Comparison of ENCODE assay signal across 8 cellular contexts in the genomic region with DNA sequence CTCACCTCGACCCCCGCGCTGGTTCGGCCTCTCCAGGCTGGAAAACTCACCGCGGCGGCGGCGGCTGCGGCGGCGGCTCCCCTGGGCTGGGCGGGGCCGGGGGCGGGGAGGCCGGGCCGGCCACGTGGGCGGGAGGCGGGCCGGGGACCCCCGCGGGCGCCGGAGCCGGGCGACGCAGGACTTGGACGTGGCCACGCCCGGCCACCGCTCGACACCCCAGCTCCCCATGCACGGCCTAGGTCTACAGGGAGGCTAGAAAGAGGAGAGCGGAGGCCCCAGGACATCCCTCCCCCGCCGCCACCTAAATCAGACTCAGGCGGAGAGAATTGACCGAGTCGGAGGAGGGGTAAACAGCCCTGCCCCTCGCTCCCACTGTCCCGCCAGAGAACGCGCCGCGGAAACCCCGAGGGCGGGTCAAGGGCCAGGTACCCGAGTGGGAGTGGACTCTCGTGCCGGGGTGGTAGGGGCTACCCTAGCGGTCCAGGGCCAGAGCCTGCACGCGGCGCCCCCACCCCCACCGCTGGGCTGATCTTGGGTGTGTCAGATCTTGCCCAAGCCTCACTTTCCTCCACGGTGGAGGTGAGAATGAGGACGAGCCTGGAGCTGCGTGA. TPM values are rescaled to one million over a fixed set of nuclear protein-coding genes. Genes with fewer than 3 reads are reported as not detected.
DNase-seq lines count a peak whose midpoint lies in the region; ATAC-seq and TF ChIP-seq lines count a peak whose summit lies in the region.

No MANE protein-coding gene starts in this region.

- H3K9ac ChIP-seq in SK-N-MC (ENCODE audit: insufficient read length): no peak overlapping the region
- H3K9ac ChIP-seq in fibroblast of lung (ENCODE audit: insufficient read depth, low read length): peak overlapping the region; percentile 16

- H4K20me1 ChIP-seq in fibroblast of lung (ENCODE audit: control insufficient read depth, extremely low read depth, insufficient read depth, low read length): no peaks in the 10 kb centered on the region

- H3K27ac Mint-ChIP-seq in natural killer cell: no peak overlapping the region

- peak overlapping the region; percentile 86 for H3K4me2 ChIP-seq in fibroblast of lung (ENCODE audit: extremely low read depth, insufficient read depth, low read length)

- peak overlapping the region; percentile 77 for H3K4me3 Mint-ChIP-seq in natural killer cell

- H3K36me3 Mint-ChIP-seq in natural killer cell: no peaks in the 10 kb centered on the region

- no peaks in the 10 kb centered on the region for H3K79me2 ChIP-seq in fibroblast of lung (ENCODE audit: control insufficient read depth, insufficient read depth, low read length)

- no peak for TF ChIP-seq CTCF in AG09309 (IDR thresholded peaks at IDR 0.05; ENCODE audit: control insufficient read depth, insufficient read depth, low read depth, low read length, missing control alignments)
- TF ChIP-seq CTCF in GM20000 (IDR thresholded peaks at IDR 0.05; ENCODE audit: extremely low read depth, missing control alignments): no peak
- no peak for TF ChIP-seq CTCF in fibroblast of lung (conservative IDR thresholded peaks at IDR 0.05 in 1 of 2, IDR thresholded peaks at IDR 0.05 in 1 of 2; ENCODE audit: low read depth in 1 of 2, low read length in 2 of 2)
- TF ChIP-seq CTCF in natural killer cell (IDR thresholded peaks at IDR 0.05): no peak

- no peaks in the 10 kb centered on the region for H3K36me3 ChIP-seq in SK-N-MC (ENCODE audit: insufficient read depth, low read length)
- H3K36me3 ChIP-seq in fibroblast of lung (ENCODE audit: control insufficient read depth, insufficient read depth, low read length): no peaks in the 10 kb centered on the region

- H3K27ac ChIP-seq in SK-N-MC (no peak overlapping the region), fibroblast of lung (ENCODE audit: insufficient read depth, low read length) (no peak overlapping the region)

- H3K4me1 Mint-ChIP-seq in natural killer cell: peaks cover 0 to 5% of the 10 kb centered on the region in 2 donors

- no peaks in the 10 kb centered on the region for H3K9me3 Mint-ChIP-seq in natural killer cell

- no peaks in the 10 kb centered on the region for H3K4me1 ChIP-seq in fibroblast of lung (ENCODE audit: control insufficient read depth, extremely low read depth, insufficient read depth, low read length)

- H3K27me3 ChIP-seq in fibroblast of lung (ENCODE audit: control insufficient read depth, insufficient read depth, low read length): peaks cover 30% of the 10 kb centered on the region

- DNase-seq in AG09309 (ENCODE audit: low read depth): no peak
- DNase-seq in GM20000 (ENCODE audit: low spot score): peak; percentile 79
- no peak for DNase-seq in SK-N-MC (ENCODE audit: low read depth, low spot score)
- peak in 1 of 2 donors; percentile 34 for DNase-seq in fibroblast of lung (ENCODE audit: low read depth in 2 of 2)
- no peak for DNase-seq in natural killer cell
- no peak for DNase-seq in NCI-H2081 treated with DMSO at 0.1 percent for 48 hours (lab: John Stamatoyannopoulos, UW)
- no peak for DNase-seq in NOMO-1 treated with DMSO at 0.1 percent for 48 hours (lab: John Stamatoyannopoulos, UW; ENCODE audit: unreplicated experiment)

- intact Hi-C loops in natural killer cell (cut with micrococcal nuclease): no loop called here

- ATAC-seq in natural killer cell (peak; percentile 25 to 42 (median 36)), HG03439 (IDR thresholded peaks at IDR 0.05; ENCODE audit: unreplicated experiment) (no peak)

- H3K9me3 ChIP-seq in SK-N-MC (ENCODE audit: low read depth, low read length) (no peaks in the 10 kb centered on the region), fibroblast of lung (ENCODE audit: control insufficient read depth, insufficient read depth, low read depth, low read length) (no peaks in the 10 kb centered on the region)

- H2AFZ ChIP-seq in fibroblast of lung (ENCODE audit: low read length): peak overlapping the region; percentile 45

- peaks cover 46 to 48% of the 10 kb centered on the region in 2 donors for H3K27me3 Mint-ChIP-seq in natural killer cell (ENCODE audit: low read depth in 2 of 2)

- peak overlapping the region; percentile 59 for H3K4me3 ChIP-seq in AG09309 (ENCODE audit: control insufficient read depth, low read depth, low read length)
- peak overlapping the region; percentile 77 for H3K4me3 ChIP-seq in SK-N-MC
- H3K4me3 ChIP-seq in fibroblast of lung (replicated peaks in 1 of 4; ENCODE audit: control extremely low read depth in 1 of 4, insufficient read depth in 1 of 4, low read depth in 3 of 4, low read length in 4 of 4): peak overlapping the region; percentile 38 to 77 (median 66)

RNA-seq across cellular contexts. Expression of gene SPATA12, which starts 18.9 kb away (rescaled TPM):
- total RNA-seq in fibroblast of lung (not detected in 2 replicates), natural killer cell (not detected)
- 0.02 TPM in 1 of 2 replicates, not detected in the other for polyA plus RNA-seq in fibroblast of lung
- polyA plus RNA-seq in fibroblast of lung (2012): 0.06 TPM in 1 of 2 replicates, not detected in the other
- polyA minus RNA-seq in fibroblast of lung (ENCODE audit: low replicate concordance): not detected in 2 replicates
